In the genomic region with DNA sequence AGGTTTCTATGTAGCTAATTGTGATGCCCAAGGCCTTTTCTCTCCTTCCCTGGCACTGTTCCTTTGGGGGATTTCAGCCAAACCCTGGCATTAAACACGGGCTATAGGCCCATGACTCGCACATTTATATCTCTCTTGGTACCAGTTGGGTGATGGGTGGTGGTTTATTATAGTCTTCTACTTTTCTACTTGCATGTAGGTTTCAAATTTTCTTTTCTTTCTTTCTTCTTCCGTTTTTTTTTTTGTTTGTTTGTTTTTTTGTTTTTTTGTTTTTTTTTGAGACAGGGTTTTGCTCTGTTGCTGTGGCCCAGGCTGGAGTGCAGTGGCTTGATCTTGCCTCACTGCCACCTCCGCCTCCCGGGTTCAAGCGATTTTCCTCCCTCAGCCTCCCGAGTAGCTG, we compare ENCODE assay signal across 1 cellular context.
TF ChIP-seq lines count a peak whose summit lies in the region.

No MANE protein-coding gene starts in this region.

TF ChIP-seq in H1, 55 proteins besides CTCF, POLR2A, EP300 and RAD21:
- TF ChIP-seq MAFK (IDR thresholded peaks at IDR 0.05; ENCODE audit: low read depth, low read length), result no peak
- TF ChIP-seq CREB1 (IDR thresholded peaks at IDR 0.05), result no peak
- TF ChIP-seq FOSL1 (IDR thresholded peaks at IDR 0.05; ENCODE audit: insufficient read depth, low read depth, low read length), result no peak
- no peak for TF ChIP-seq SIRT6 (IDR thresholded peaks at IDR 0.05; ENCODE audit: low read length)
- TF ChIP-seq YY1 (IDR thresholded peaks at IDR 0.05; ENCODE audit: low read depth, low read length), result no peak
- no peak for TF ChIP-seq EGR1 (IDR thresholded peaks at IDR 0.05; ENCODE audit: borderline replicate concordance, low read depth, low read length)
- TF ChIP-seq RFX5 (IDR thresholded peaks at IDR 0.05; ENCODE audit: borderline replicate concordance, low read depth, low read length), result no peak
- no peak for TF ChIP-seq KDM5A (IDR thresholded peaks at IDR 0.05; ENCODE audit: low read length)
- TF ChIP-seq TAF7 (optimal IDR thresholded peaks at IDR 0.05; ENCODE audit: borderline replicate concordance, low read depth, low read length), result no peak
- no peak for TF ChIP-seq TEAD4 (IDR thresholded peaks at IDR 0.05; ENCODE audit: low read depth, low read length)
- no peak for TF ChIP-seq SP2 (IDR thresholded peaks at IDR 0.05; ENCODE audit: low read length)
- TF ChIP-seq, protein P1, sequence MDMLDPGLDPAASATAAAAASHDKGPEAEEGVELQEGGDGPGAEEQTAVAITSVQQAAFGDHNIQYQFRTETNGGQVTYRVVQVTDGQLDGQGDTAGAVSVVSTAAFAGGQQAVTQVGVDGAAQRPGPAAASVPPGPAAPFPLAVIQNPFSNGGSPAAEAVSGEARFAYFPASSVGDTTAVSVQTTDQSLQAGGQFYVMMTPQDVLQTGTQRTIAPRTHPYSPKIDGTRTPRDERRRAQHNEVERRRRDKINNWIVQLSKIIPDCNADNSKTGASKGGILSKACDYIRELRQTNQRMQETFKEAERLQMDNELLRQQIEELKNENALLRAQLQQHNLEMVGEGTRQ (IDR thresholded peaks at IDR 0.05; ENCODE audit: low read length), result no peak
- no peak for TF ChIP-seq SP1 (IDR thresholded peaks at IDR 0.05; ENCODE audit: low read depth, low read length)
- no peak for TF ChIP-seq HDAC6 (IDR thresholded peaks at IDR 0.05; ENCODE audit: low read depth, low read length)
- TF ChIP-seq CEBPB (IDR thresholded peaks at IDR 0.05; ENCODE audit: low read depth, low read length), result no peak
- no peak for TF ChIP-seq CBX5 (IDR thresholded peaks at IDR 0.05; ENCODE audit: low read depth, low read length)
- TF ChIP-seq JUND (IDR thresholded peaks at IDR 0.05; ENCODE audit: low read length), result no peak
- TF ChIP-seq EZH2 (IDR thresholded peaks at IDR 0.05; ENCODE audit: low read depth, low read length, severe bottlenecking), result no peak
- no peak for TF ChIP-seq TAF1 (IDR thresholded peaks at IDR 0.05; ENCODE audit: low read depth, low read length)
TF ChIP-seq in H1: peak in this region for 0.
